In genomic region chr5:2675548-2675947, GRCh38 we compare ENCODE assay signal across 19 cellular contexts.
DNase-seq lines count a peak whose midpoint lies in the region; ATAC-seq and TF ChIP-seq lines count a peak whose summit lies in the region.
"Had no signal": no experiment of that assay in that cellular context is flagged by ENCODE, and none has a peak within 500 bp of the region (broad histone marks: within the 10 kb centered on the region; RNA-seq: fewer than 3 reads in every experiment).

No MANE protein-coding gene starts in this region.

- H3K4me3 Mint-ChIP-seq in endodermal cell, result no peak overlapping the region
- H3K4me3 Mint-ChIP-seq: CD4-positive, alpha-beta memory T cell had no signal

- H3K27me3 Mint-ChIP-seq in endodermal cell (ENCODE audit: insufficient read depth), result peaks cover 8% of the 10 kb centered on the region
- H3K27me3 Mint-ChIP-seq: CD4-positive, alpha-beta memory T cell had no signal

- DNase-seq in NCI-H2171 treated with DMSO at 0.1 percent for 48 hours (lab: John Stamatoyannopoulos, UW) (peak; percentile 52), NCI-H2171 (lab: John Stamatoyannopoulos, UW) (no peak), NCI-H2107 (lab: John Stamatoyannopoulos, UW) (peak; percentile 19), endodermal cell (peak; percentile 5), psoas muscle (no peak), kidney tubule cell (ENCODE audit: low spot score) (no peak), GF-D8 (lab: John Stamatoyannopoulos, UW) (no peak)
- DNase-seq: CD4-positive, alpha-beta memory T cell; EL; IMR-90; Karpas-422; NCI-H1417 treated with DMSO at 0.1 percent for 48 hours; NCI-H2081 treated with DMSO at 0.1 percent for 48 hours; NCI-H510A; SHP77; T-helper 1 cell had no signal

- H3K4me1 ChIP-seq in endodermal cell (ENCODE audit: control insufficient read depth, insufficient read depth, low read length) (no peaks in the 10 kb centered on the region), psoas muscle (no peaks in the 10 kb centered on the region)
- H3K4me1 ChIP-seq: HAP-1 had no signal

- ATAC-seq in psoas muscle, result no peak
- ATAC-seq in GM21786 (IDR thresholded peaks at IDR 0.05; ENCODE audit: unreplicated experiment), result no peak
- ATAC-seq: SK-N-SH treated with all-trans-retinoic acid at 6 μM for 48 hours had no signal

- H3K36me3 Mint-ChIP-seq in endodermal cell (ENCODE audit: low read depth), result no peaks in the 10 kb centered on the region
- H3K36me3 Mint-ChIP-seq: CD4-positive, alpha-beta memory T cell had no signal

- H3K27me3 ChIP-seq in endodermal cell (ENCODE audit: control insufficient read depth, insufficient read depth, low read length, poor library complexity, severe bottlenecking) (no peaks in the 10 kb centered on the region), psoas muscle (ENCODE audit: insufficient read depth in 3 of 3, low read length in 2 of 3) (no peaks in the 10 kb centered on the region)

- no peaks in the 10 kb centered on the region for H3K4me1 Mint-ChIP-seq in endodermal cell
- H3K4me1 Mint-ChIP-seq: CD4-positive, alpha-beta memory T cell had no signal

- H3K9ac ChIP-seq in endodermal cell (ENCODE audit: extremely low read depth, low read length, poor library complexity, severe bottlenecking), result no peak overlapping the region

- WGBS in endodermal cell (ENCODE audit: insufficient coverage in 1 of 2, insufficient read length in 1 of 2), 2 experiments, result 89 to 100% methylated on average over 4 to 7 of the region's 7 CpGs
- 80 to 82% (median 81%) methylated on average over 7 of the region's 7 CpGs for WGBS in psoas muscle, 3 donors

- no peak for TF ChIP-seq CTCF in endodermal cell (conservative IDR thresholded peaks at IDR 0.05)
- no peak for TF ChIP-seq CTCF in psoas muscle (IDR thresholded peaks at IDR 0.05)

- no peak overlapping the region for H3K4me3 ChIP-seq in endodermal cell (ENCODE audit: low read length)
- no peak overlapping the region for H3K4me3 ChIP-seq in psoas muscle
- H3K4me3 ChIP-seq: HAP-1 had no signal

- H3K9me3 ChIP-seq in endodermal cell (ENCODE audit: control insufficient read depth, low read length), result no peaks in the 10 kb centered on the region
- H3K9me3 ChIP-seq in psoas muscle, result no peaks in the 10 kb centered on the region
- H3K9me3 ChIP-seq: HAP-1 had no signal

- H3K27ac ChIP-seq in endodermal cell (ENCODE audit: low read depth, low read length) (no peak overlapping the region), psoas muscle (no peak overlapping the region)

- H3K27ac Mint-ChIP-seq in endodermal cell, result no peak overlapping the region
- H3K27ac Mint-ChIP-seq: CD4-positive, alpha-beta memory T cell had no signal

- no peaks in the 10 kb centered on the region for H3K36me3 ChIP-seq in endodermal cell (ENCODE audit: control insufficient read depth, insufficient read depth, low read length)
- no peaks in the 10 kb centered on the region for H3K36me3 ChIP-seq in psoas muscle (ENCODE audit: insufficient read depth in 1 of 2, low read depth in 1 of 2)
- H3K36me3 ChIP-seq: HAP-1 had no signal

- intact Hi-C loops in psoas muscle (cut with DNase I), result no loop called here

- peaks cover 3% of the 10 kb centered on the region for H3K9me3 Mint-ChIP-seq in endodermal cell

Comparison
In these comparisons a context has a peak if more than half of its experiments do, and no peak if none do; other contexts are left out.
1. DNase-seq: peak in NCI-H2171 treated with DMSO at 0.1 percent for 48 hours (single experiment), NCI-H2107 (single experiment) and endodermal cell (single experiment); none in NCI-H2171 (single experiment), psoas muscle (0 of 2), kidney tubule cell (single experiment) and GF-D8 (single experiment).